8 cellular contexts compared by ENCODE assay signal in the genomic region with DNA sequence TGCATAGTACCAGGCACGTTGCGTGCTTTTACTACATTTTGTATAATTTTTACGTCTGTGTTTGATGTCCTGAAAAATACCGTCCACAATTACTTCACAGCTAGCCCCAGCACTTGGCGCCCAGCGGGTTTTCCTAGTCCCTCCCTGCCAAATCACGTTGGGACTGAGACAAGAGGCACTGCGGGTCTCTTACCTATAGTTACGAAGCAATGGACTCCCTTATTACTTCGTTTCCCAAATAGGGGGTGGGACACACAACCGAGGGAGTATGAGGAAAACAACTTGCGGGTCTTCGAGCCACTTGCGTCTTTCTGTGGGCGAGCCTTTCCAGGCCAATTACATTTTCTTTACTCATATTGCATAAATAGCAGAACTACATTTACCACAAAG. TPM values are rescaled to one million over a fixed set of nuclear protein-coding genes. Genes with fewer than 3 reads are reported as not detected.
DNase-seq lines count a peak whose midpoint lies in the region; ATAC-seq and TF ChIP-seq lines count a peak whose summit lies in the region.

No MANE protein-coding gene starts in this region.

- dilution Hi-C loops in IMR-90 (cut with HindIII; ENCODE audit: low sequenced_read_pairs, unreplicated experiment) = no loop called here

- H4K91ac ChIP-seq in IMR-90 (ENCODE audit: insufficient read depth, low read depth, low read length) = 0 out of 2 replicates have a peak overlapping the region, but pooled peaks have one; percentile 81

- no peak overlapping the region for H2BK20ac ChIP-seq in IMR-90 (ENCODE audit: low read depth, low read length)

- peaks cover 6 to 10% of the 10 kb centered on the region in 2 donors for H3K36me3 Mint-ChIP-seq in CD4-positive, alpha-beta memory T cell
- H3K36me3 Mint-ChIP-seq in activated naive CD8-positive, alpha-beta T cell treated with anti-CD3 and anti-CD28 coated beads, Interleukin-2, amount 50 U/mL, for 24 hours (ENCODE audit: low read depth) = peaks cover 16% of the 10 kb centered on the region
- H3K36me3 Mint-ChIP-seq in stimulated activated naive CD8-positive, alpha-beta T cell treated with anti-CD3 and anti-CD28 coated beads, Interleukin-15, Interleukin-2, amounts not matched to agents 100 ng/mL and 50 ng/mL, for 24 hours (ENCODE audit: low read depth) = peaks cover 20% of the 10 kb centered on the region

- no peak for ATAC-seq in IMR-90 (ENCODE audit: low read depth)
- ATAC-seq in activated naive CD8-positive, alpha-beta T cell treated with anti-CD3 and anti-CD28 coated beads, Interleukin-2, amount 50 U/mL, for 24 hours = no peak
- ATAC-seq in GM18511 (IDR thresholded peaks at IDR 0.05; ENCODE audit: unreplicated experiment) = no peak
- ATAC-seq in GM21390 (IDR thresholded peaks at IDR 0.05; ENCODE audit: unreplicated experiment) = no peak
- ATAC-seq in HG03175 (IDR thresholded peaks at IDR 0.05; ENCODE audit: unreplicated experiment) = no peak

- no peak overlapping the region for H4K5ac ChIP-seq in IMR-90 (ENCODE audit: low read depth, low read length)

- H2AK5ac ChIP-seq in IMR-90 (ENCODE audit: low read depth, low read length) = no peak overlapping the region

- 0 out of 2 replicates have a peak overlapping the region, but pooled peaks have one; percentile 39 for H3K23ac ChIP-seq in IMR-90 (ENCODE audit: low read depth, low read length)

- no peaks in the 10 kb centered on the region for H3K27me3 ChIP-seq in CD4-positive, alpha-beta memory T cell (ENCODE audit: insufficient read depth, low read length)
- H3K27me3 ChIP-seq in IMR-90 (ENCODE audit: control insufficient read depth, insufficient read depth, low read length) = no peaks in the 10 kb centered on the region
- H3K27me3 ChIP-seq in iPS-20b (ENCODE audit: insufficient read depth, low read length) = peaks cover 7% of the 10 kb centered on the region; the same call in 1 of the 2 replicates

- intact Hi-C loops in CD4-positive, alpha-beta memory T cell (cut with micrococcal nuclease) = loop anchor here (1.0 to 5.0 kb wide), 8 partner anchors 60 to 1960 kb away; partner anchors contain the start of genes DCBLD2, LNP1, NXPE3 and PCNP
- intact Hi-C loops in IMR-90 (cut with micrococcal nuclease) = no loop called here

- peak overlapping the region; percentile 99 to 100 (median 100) for H3K27ac Mint-ChIP-seq in CD4-positive, alpha-beta memory T cell
- H3K27ac Mint-ChIP-seq in activated naive CD8-positive, alpha-beta T cell treated with anti-CD3 and anti-CD28 coated beads, Interleukin-2, amount 50 U/mL, for 24 hours = peak overlapping the region; percentile 99
- H3K27ac Mint-ChIP-seq in stimulated activated naive CD8-positive, alpha-beta T cell treated with anti-CD3 and anti-CD28 coated beads, Interleukin-15, Interleukin-2, amounts not matched to agents 100 ng/mL and 50 ng/mL, for 24 hours = peak overlapping the region; percentile 100

- H3K4ac ChIP-seq in IMR-90 (ENCODE audit: low read depth, low read length) = 0 out of 2 replicates have a peak overlapping the region, but pooled peaks have one; percentile 91

- peak overlapping the region; percentile 100 for H3K56ac ChIP-seq in IMR-90 (ENCODE audit: extremely low read depth, insufficient read depth, low read length)

- H3K18ac ChIP-seq in IMR-90 (ENCODE audit: low read depth, low read length) = no peak overlapping the region

- no peaks in the 10 kb centered on the region for H4K20me1 ChIP-seq in IMR-90 (ENCODE audit: insufficient read depth, low read length)

- no TSS peak for BruUV-seq in IMR-90 (replicated peaks; lab: Mats Ljungman, UMichigan)

- H2AFZ ChIP-seq in IMR-90 (replicated peaks; ENCODE audit: low read length, poor library complexity) = peak overlapping the region; percentile 93

- no peaks in the 10 kb centered on the region for H3K9me3 ChIP-seq in CD4-positive, alpha-beta memory T cell (ENCODE audit: control insufficient read depth in 1 of 2, low read length in 2 of 2)
- no peaks in the 10 kb centered on the region for H3K9me3 ChIP-seq in IMR-90 (ENCODE audit: control insufficient read depth, insufficient read depth, low read length)
- no peaks in the 10 kb centered on the region for H3K9me3 ChIP-seq in iPS-20b (ENCODE audit: insufficient read depth, low read depth, low read length)

- CTCF ChIA-PET in CD4-positive, alpha-beta memory T cell (lab: Charles Lee; ENCODE audit: partially characterized antibody) = interaction anchor here (1.0 to 4.1 kb wide), 5 partner anchors 8 to 1777 kb away, joined by 4 to 22 read pairs (median 4); partner anchors contain the start of gene LNP1
- CTCF ChIA-PET in IMR-90 (lab: Yijun Ruan, JAX) = interaction anchor here (0.8 kb wide), 1 partner anchor 9 kb away, joined by 3 read pairs; no protein-coding TSS in a partner anchor

- no peaks in the 10 kb centered on the region for H3K27me3 Mint-ChIP-seq in CD4-positive, alpha-beta memory T cell
- no peaks in the 10 kb centered on the region for H3K27me3 Mint-ChIP-seq in activated naive CD8-positive, alpha-beta T cell treated with anti-CD3 and anti-CD28 coated beads, Interleukin-2, amount 50 U/mL, for 24 hours
- no peaks in the 10 kb centered on the region for H3K27me3 Mint-ChIP-seq in stimulated activated naive CD8-positive, alpha-beta T cell treated with anti-CD3 and anti-CD28 coated beads, Interleukin-15, Interleukin-2, amounts not matched to agents 100 ng/mL and 50 ng/mL, for 24 hours

- in situ Hi-C loops in IMR-90 (cut with MboI; ENCODE audit: low sequenced_read_pairs) = no loop called here

- H4K8ac ChIP-seq in IMR-90 (ENCODE audit: low read depth in 2 of 2, low read length in 2 of 2) = peak overlapping the region; percentile 67 to 69; a peak in 3 of 4 replicates

- H3K9me1 ChIP-seq in IMR-90 (ENCODE audit: insufficient read depth, low read length) = no peaks in the 10 kb centered on the region; the same call in 1 of the 2 replicates

- H3K9ac ChIP-seq in IMR-90 (ENCODE audit: low read depth, low read length) (peak overlapping the region; percentile 93), iPS-20b (ENCODE audit: low read depth, low read length) (peak overlapping the region; percentile 85)

- peak overlapping the region; percentile 59 to 73 for H3K4me3 ChIP-seq in CD4-positive, alpha-beta memory T cell (ENCODE audit: low read length in 2 of 2)
- H3K4me3 ChIP-seq in IMR-90 (ENCODE audit: insufficient read depth, low read depth, low read length) (peak overlapping the region; percentile 92), iPS-20b (ENCODE audit: low read length) (peak overlapping the region; percentile 88)

- 0 out of 3 replicates have a peak overlapping the region, but pooled peaks have one; percentile 94 for H2BK15ac ChIP-seq in IMR-90 (ENCODE audit: low read depth, low read length)

- no peak for TF ChIP-seq POLR2A in IMR-90 (IDR thresholded peaks at IDR 0.05; ENCODE audit: low read depth, low read length)

- H3K4me3 Mint-ChIP-seq in CD4-positive, alpha-beta memory T cell = peak overlapping the region; percentile 93 to 98 (median 96)
- H3K4me3 Mint-ChIP-seq in activated naive CD8-positive, alpha-beta T cell treated with anti-CD3 and anti-CD28 coated beads, Interleukin-2, amount 50 U/mL, for 24 hours = peak overlapping the region; percentile 97
- peak overlapping the region; percentile 99 for H3K4me3 Mint-ChIP-seq in stimulated activated naive CD8-positive, alpha-beta T cell treated with anti-CD3 and anti-CD28 coated beads, Interleukin-15, Interleukin-2, amounts not matched to agents 100 ng/mL and 50 ng/mL, for 24 hours

- TF ChIP-seq RAD21 in IMR-90 (IDR thresholded peaks at IDR 0.05; ENCODE audit: low read length) = no peak

- no peak overlapping the region for H2BK5ac ChIP-seq in IMR-90 (ENCODE audit: low read depth, low read length, poor library complexity, severe bottlenecking)

- H3K27ac ChIP-seq in CD4-positive, alpha-beta memory T cell (ENCODE audit: low read depth, low read length) = peak overlapping the region; percentile 80
- H3K27ac ChIP-seq in IMR-90 (ENCODE audit: insufficient read depth, low read length) = no peak overlapping the region; the same call in 1 of the 2 replicates
- H3K27ac ChIP-seq in iPS-20b (ENCODE audit: low read length) = peak overlapping the region; percentile 2

- peaks cover 20% of the 10 kb centered on the region for H3K4me1 ChIP-seq in CD4-positive, alpha-beta memory T cell (ENCODE audit: insufficient read depth, low read length)
- peaks cover 2% of the 10 kb centered on the region for H3K4me1 ChIP-seq in IMR-90 (ENCODE audit: control insufficient read depth, insufficient read depth, low read length)
- H3K4me1 ChIP-seq in iPS-20b (ENCODE audit: insufficient read depth, low read length) = no peaks in the 10 kb centered on the region

- POLR2A ChIA-PET in CD4-positive, alpha-beta memory T cell (lab: Charles Lee; ENCODE audit: partially characterized antibody) = interaction anchor here (1.0 to 1.5 kb wide), 3 partner anchors 8 to 444 kb away, joined by 4 to 10 read pairs (median 5); partner anchors contain the start of gene TBC1D23
- POLR2A ChIA-PET in IMR-90 (lab: Charles Lee; ENCODE audit: unreplicated experiment) = no interaction called here

- no CpG with 5 or more reads among the region's 15 CpGs for WGBS in IMR-90 (ENCODE audit: extremely low coverage in 2 of 2, insufficient read length in 1 of 2), 2 experiments

- peaks cover 25 to 40% (median 34%) of the 10 kb centered on the region in 4 donors for H3K4me1 Mint-ChIP-seq in CD4-positive, alpha-beta memory T cell
- peaks cover 47% of the 10 kb centered on the region for H3K4me1 Mint-ChIP-seq in activated naive CD8-positive, alpha-beta T cell treated with anti-CD3 and anti-CD28 coated beads, Interleukin-2, amount 50 U/mL, for 24 hours
- peaks cover 50% of the 10 kb centered on the region for H3K4me1 Mint-ChIP-seq in stimulated activated naive CD8-positive, alpha-beta T cell treated with anti-CD3 and anti-CD28 coated beads, Interleukin-15, Interleukin-2, amounts not matched to agents 100 ng/mL and 50 ng/mL, for 24 hours (ENCODE audit: low read depth)

- peak overlapping the region; percentile 67 for H3K4me2 ChIP-seq in IMR-90 (ENCODE audit: low read depth, low read length)

- DNase-seq in CD4-positive, alpha-beta memory T cell = no peak
- no peak for DNase-seq in IMR-90
- DNase-seq in activated naive CD8-positive, alpha-beta T cell treated with anti-CD3 and anti-CD28 coated beads, Interleukin-2, amount 50 U/mL, for 24 hours = peak; percentile 16

- peaks cover 0 to 4% (median 0%) of the 10 kb centered on the region in 8 donors for H3K9me3 Mint-ChIP-seq in CD4-positive, alpha-beta memory T cell
- H3K9me3 Mint-ChIP-seq in activated naive CD8-positive, alpha-beta T cell treated with anti-CD3 and anti-CD28 coated beads, Interleukin-2, amount 50 U/mL, for 24 hours = no peaks in the 10 kb centered on the region
- H3K9me3 Mint-ChIP-seq in stimulated activated naive CD8-positive, alpha-beta T cell treated with anti-CD3 and anti-CD28 coated beads, Interleukin-15, Interleukin-2, amounts not matched to agents 100 ng/mL and 50 ng/mL, for 24 hours = no peaks in the 10 kb centered on the region

- H2BK120ac ChIP-seq in IMR-90 (ENCODE audit: low read depth, low read length) = no peak overlapping the region

- no peak overlapping the region for H3K14ac ChIP-seq in IMR-90 (replicated peaks; ENCODE audit: low read depth, low read length)

- no peaks in the 10 kb centered on the region for H3K36me3 ChIP-seq in CD4-positive, alpha-beta memory T cell (ENCODE audit: insufficient read depth, low read length)
- H3K36me3 ChIP-seq in IMR-90 (ENCODE audit: control insufficient read depth, insufficient read depth, low read length) = no peaks in the 10 kb centered on the region
- no peaks in the 10 kb centered on the region for H3K36me3 ChIP-seq in iPS-20b (ENCODE audit: insufficient read depth, low read depth, low read length)

- no peak overlapping the region for H2AK9ac ChIP-seq in IMR-90 (replicated peaks; ENCODE audit: low read depth, low read length, poor library complexity)

- TF ChIP-seq CTCF in IMR-90 (conservative IDR thresholded peaks at IDR 0.05; ENCODE audit: low read depth, low read length) = no peak

- peaks cover 12 to 27% of the 10 kb centered on the region in 2 experiments; a peak in 3 of 4 replicates for H3K79me1 ChIP-seq in IMR-90 (ENCODE audit: low read depth in 1 of 2, low read length in 2 of 2)

RNA-seq across cellular contexts. Expression of gene CMSS1, which starts 0.6 kb away (rescaled TPM):
- 10 to 100 TPM; 18.3 to 20.5 TPM for total RNA-seq in CD4-positive, alpha-beta memory T cell
- polyA plus RNA-seq in CD4-positive, alpha-beta memory T cell = 10 to 100 TPM; 23.2 to 29.4 TPM
- total RNA-seq in IMR-90 (2012; rRNA removed) = 13.6 and 18.1 TPM in 2 replicates
- polyA plus RNA-seq in IMR-90 (2012; rRNA removed) = 10.0 and 12.5 TPM in 2 replicates
- polyA plus RNA-seq in IMR-90 (2012; cell fraction: cytosol; rRNA removed) = 2.1 and 2.2 TPM in 2 replicates
- polyA plus RNA-seq in IMR-90 (2012; cell fraction: nucleus; rRNA removed; ENCODE audit: low replicate concordance) = 0.51 and 4.4 TPM in 2 replicates
